In genomic region chr10:35208949-35209613, GRCh38 we compare ENCODE assay signal across 10 cellular contexts.
DNase-seq lines count a peak whose midpoint lies in the region; ATAC-seq lines count a peak whose summit lies in the region.
"Had no signal": no experiment of that assay in that cellular context is flagged by ENCODE, and none has a peak within 500 bp of the region (broad histone marks: within the 10 kb centered on the region; RNA-seq: fewer than 3 reads in every experiment).

No MANE protein-coding gene starts in this region.

- peak overlapping the region; percentile 85 to 96 (median 94) for H3K27ac Mint-ChIP-seq in immature natural killer cell
- H3K27ac Mint-ChIP-seq in naive thymus-derived CD8-positive, alpha-beta T cell: peak overlapping the region in 3 of 10 donors; percentile 7 to 37 (median 18)

- H3K4me3 Mint-ChIP-seq in immature natural killer cell: peak overlapping the region; percentile 34 to 78 (median 66)
- H3K4me3 Mint-ChIP-seq in naive thymus-derived CD8-positive, alpha-beta T cell: peak overlapping the region in 1 of 10 donors; percentile 2

- H3K4me1 Mint-ChIP-seq in immature natural killer cell: peaks cover 39 to 46% of the 10 kb centered on the region in 2 donors
- peaks cover 0 to 18% (median 0%) of the 10 kb centered on the region in 4 donors for H3K4me1 Mint-ChIP-seq in naive thymus-derived CD8-positive, alpha-beta T cell

- POLR2A ChIA-PET in naive thymus-derived CD8-positive, alpha-beta T cell (lab: Charles Lee): no interaction called here

- no peaks in the 10 kb centered on the region for H3K9me3 Mint-ChIP-seq in immature natural killer cell
- no peaks in the 10 kb centered on the region for H3K9me3 Mint-ChIP-seq in naive thymus-derived CD8-positive, alpha-beta T cell

- DNase-seq in immature natural killer cell (no peak), OCI-M1 (lab: John Stamatoyannopoulos, UW) (no peak), cerebellar cortex (ENCODE audit: low spot score) (no peak)
- no peak for DNase-seq in stimulated activated naive CD4-positive, alpha-beta T cell (lab: John Stamatoyannopoulos, UW)
- no peak for DNase-seq in naive thymus-derived CD8-positive, alpha-beta T cell
- DNase-seq: effector CD8-positive, alpha-beta T cell; islet precursor cell had no signal

- peaks cover 0 to 2% (median 2%) of the 10 kb centered on the region in 3 donors for H3K27me3 Mint-ChIP-seq in immature natural killer cell (ENCODE audit: low read depth in 3 of 3)
- no peaks in the 10 kb centered on the region for H3K27me3 Mint-ChIP-seq in naive thymus-derived CD8-positive, alpha-beta T cell

- ATAC-seq in GM18511 (IDR thresholded peaks at IDR 0.05; ENCODE audit: unreplicated experiment): peak; percentile 32
- peak; percentile 21 for ATAC-seq in GM21390 (IDR thresholded peaks at IDR 0.05; ENCODE audit: unreplicated experiment)
- ATAC-seq in HG03378 (IDR thresholded peaks at IDR 0.05; ENCODE audit: unreplicated experiment): peak; percentile 24
- no peak for ATAC-seq in naive thymus-derived CD8-positive, alpha-beta T cell

- H3K36me3 Mint-ChIP-seq in immature natural killer cell: peaks cover 3 to 18% (median 10%) of the 10 kb centered on the region in 3 donors
- H3K36me3 Mint-ChIP-seq in naive thymus-derived CD8-positive, alpha-beta T cell: peaks cover 0 to 26% (median 3%) of the 10 kb centered on the region in 3 donors

Comparison
In these comparisons a context has a peak if more than half of its experiments do, and no peak if none do; other contexts are left out.
1. ATAC-seq: peak in GM18511 (single experiment), GM21390 (single experiment) and HG03378 (single experiment); none in naive thymus-derived CD8-positive, alpha-beta T cell (0 of 2).